In the genomic region with DNA sequence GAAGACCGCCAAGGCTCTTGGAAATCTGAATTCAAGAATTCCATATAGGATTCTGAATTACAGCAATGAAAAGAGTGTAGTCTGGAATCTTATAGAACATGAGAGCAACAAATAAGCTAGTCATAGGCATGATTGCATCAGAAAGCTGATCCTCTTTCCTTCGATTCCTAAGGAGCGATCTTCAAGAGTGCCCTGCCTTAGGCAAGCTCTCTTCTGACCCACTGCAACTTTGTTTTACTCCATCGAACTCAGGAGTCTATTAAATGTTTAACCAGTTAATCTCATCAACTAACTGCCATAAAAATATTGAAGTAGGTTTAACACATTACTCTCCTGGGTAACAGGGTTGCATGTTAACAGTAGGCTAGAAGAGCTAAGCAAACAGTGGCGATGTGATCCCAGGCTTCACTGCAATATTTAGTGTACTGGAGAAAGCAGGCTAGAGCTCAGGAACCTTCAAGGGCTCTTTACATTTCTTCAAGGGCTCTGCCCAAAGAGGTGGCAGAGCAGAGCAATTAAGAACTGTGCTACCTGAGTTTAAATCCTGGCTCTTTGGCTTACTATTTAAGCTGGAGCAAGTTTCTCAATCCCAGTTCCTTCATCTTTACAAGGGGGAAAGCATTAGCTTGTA, we compare ENCODE assay signal across 19 cellular contexts.
"Had no signal": no experiment of that assay in that cellular context is flagged by ENCODE, and none has a peak within 500 bp of the region (broad histone marks: within the 10 kb centered on the region; RNA-seq: fewer than 3 reads in every experiment).

No MANE protein-coding gene starts in this region.

- DNase-seq: activated CD4-positive, alpha-beta T cell treated with anti-CD3 and anti-CD28 coated beads for 36 hours; activated CD8-positive, alpha-beta T cell treated with anti-CD3 and anti-CD28 coated beads, Interleukin-2, amount 10 ng/mL, durations not matched to agents 7 days and 5 days; activated naive CD4-positive, alpha-beta T cell treated with Interleukin-2 at 50 U/mL for 16 hours; caudate nucleus; cortex of kidney; effector memory CD8-positive, alpha-beta T cell; erythroblast; hippocampal formation; kidney glomerular epithelial cell; mammary epithelial cell; mucosa of descending colon; naive thymus-derived CD8-positive, alpha-beta T cell; right cardiac atrium; T-cell; WERI-Rb-1 had no signal

- H3K36me3 ChIP-seq: neutrophil, tibial nerve had no signal

- H3K27ac ChIP-seq: neutrophil, tibial nerve, WERI-Rb-1 had no signal

- H3K4me3 ChIP-seq: mucosa of descending colon, tibial nerve had no signal

- H3K27ac Mint-ChIP-seq: activated CD4-positive, alpha-beta T cell treated with anti-CD3 and anti-CD28 coated beads for 36 hours; activated CD8-positive, alpha-beta T cell treated with anti-CD3 and anti-CD28 coated beads, Interleukin-2, amount 10 ng/mL, durations not matched to agents 7 days and 5 days; activated T-helper 1 cell treated with anti-CD3 and anti-CD28 coated beads, Interleukin-12 subunit alpha, Interleukin-12 subunit beta, Interleukin-2, Interleukin-4 antibody, amounts not matched to agents 30 ng/mL and 10 ng/mL and 1 ng/mL, durations not matched to agents 14 hours and 24 hours and 36 hours; effector memory CD8-positive, alpha-beta T cell; naive thymus-derived CD8-positive, alpha-beta T cell; stimulated activated effector memory CD8-positive, alpha-beta T cell treated with anti-CD3 and anti-CD28 coated beads, Interleukin-12 subunit alpha, Interleukin-12 subunit beta, amount 100 ng/mL, for 72 hours; T-cell had no signal

- H3K4me1 Mint-ChIP-seq: activated CD4-positive, alpha-beta T cell treated with anti-CD3 and anti-CD28 coated beads for 36 hours; naive thymus-derived CD8-positive, alpha-beta T cell; stimulated activated effector memory CD8-positive, alpha-beta T cell treated with anti-CD3 and anti-CD28 coated beads, Interleukin-12 subunit alpha, Interleukin-12 subunit beta, amount 100 ng/mL, for 72 hours; T-cell had no signal

- H3K4me3 Mint-ChIP-seq: activated CD4-positive, alpha-beta T cell treated with anti-CD3 and anti-CD28 coated beads for 36 hours; activated CD8-positive, alpha-beta T cell treated with anti-CD3 and anti-CD28 coated beads, Interleukin-2, amount 10 ng/mL, durations not matched to agents 7 days and 5 days; activated T-helper 1 cell treated with anti-CD3 and anti-CD28 coated beads, Interleukin-12 subunit alpha, Interleukin-12 subunit beta, Interleukin-2, Interleukin-4 antibody, amounts not matched to agents 30 ng/mL and 10 ng/mL and 1 ng/mL, durations not matched to agents 14 hours and 24 hours and 36 hours; effector memory CD8-positive, alpha-beta T cell; naive thymus-derived CD8-positive, alpha-beta T cell; stimulated activated effector memory CD8-positive, alpha-beta T cell treated with anti-CD3 and anti-CD28 coated beads, Interleukin-12 subunit alpha, Interleukin-12 subunit beta, amount 100 ng/mL, for 72 hours; T-cell had no signal

- H3K36me3 Mint-ChIP-seq: naive thymus-derived CD8-positive, alpha-beta T cell; stimulated activated effector memory CD8-positive, alpha-beta T cell treated with anti-CD3 and anti-CD28 coated beads, Interleukin-12 subunit alpha, Interleukin-12 subunit beta, amount 100 ng/mL, for 72 hours; T-cell had no signal

- H3K9me3 Mint-ChIP-seq: activated T-helper 1 cell treated with anti-CD3 and anti-CD28 coated beads, Interleukin-12 subunit alpha, Interleukin-12 subunit beta, Interleukin-2, Interleukin-4 antibody, amounts not matched to agents 30 ng/mL and 10 ng/mL and 1 ng/mL, durations not matched to agents 14 hours and 24 hours and 36 hours; stimulated activated effector memory CD8-positive, alpha-beta T cell treated with anti-CD3 and anti-CD28 coated beads, Interleukin-12 subunit alpha, Interleukin-12 subunit beta, amount 100 ng/mL, for 72 hours; T-cell had no signal

- ATAC-seq: activated CD4-positive, alpha-beta T cell treated with anti-CD3 and anti-CD28 coated beads for 36 hours; activated CD8-positive, alpha-beta T cell treated with anti-CD3 and anti-CD28 coated beads, Interleukin-2, amount 10 ng/mL, durations not matched to agents 7 days and 5 days; effector memory CD8-positive, alpha-beta T cell; mucosa of descending colon; naive thymus-derived CD8-positive, alpha-beta T cell; right cardiac atrium; stimulated activated effector memory CD8-positive, alpha-beta T cell treated with anti-CD3 and anti-CD28 coated beads, Interleukin-12 subunit alpha, Interleukin-12 subunit beta, amount 100 ng/mL, for 72 hours; T-cell had no signal

- H3K27me3 ChIP-seq: neutrophil, tibial nerve had no signal

- H3K4me1 ChIP-seq: tibial nerve had no signal
